In genomic region chr4:70718811-70719604, GRCh38 we compare ENCODE assay signal across 26 cellular contexts. TPM values are rescaled to one million over a fixed set of nuclear protein-coding genes. Genes with fewer than 3 reads are reported as not detected.
DNase-seq lines count a peak whose midpoint lies in the region; ATAC-seq, FAIRE-seq and TF ChIP-seq lines count a peak whose summit lies in the region.
"Had no signal": no experiment of that assay in that cellular context is flagged by ENCODE, and none has a peak within 500 bp of the region (broad histone marks: within the 10 kb centered on the region; RNA-seq: fewer than 3 reads in every experiment).

No MANE protein-coding gene starts in this region.

- POLR2A ChIA-PET in RWPE1 (lab: Yijun Ruan, JAX; ENCODE audit: low non-redundant PET): no interaction called here

- no peaks in the 10 kb centered on the region for H3K36me3 Mint-ChIP-seq in endothelial cell (ENCODE audit: low read depth, unreplicated experiment)
- H3K36me3 Mint-ChIP-seq: CD8-positive, alpha-beta memory T cell; WTC11 had no signal

- no peaks in the 10 kb centered on the region for H3K36me3 ChIP-seq in left lung
- no peaks in the 10 kb centered on the region for H3K36me3 ChIP-seq in thyroid gland
- H3K36me3 ChIP-seq in ascending aorta: no peaks in the 10 kb centered on the region
- H3K36me3 ChIP-seq: adrenal gland, BE2C, neural progenitor cell, sigmoid colon, thoracic aorta had no signal

- H3K27me3 Mint-ChIP-seq in endothelial cell (ENCODE audit: unreplicated experiment): no peaks in the 10 kb centered on the region
- H3K27me3 Mint-ChIP-seq: activated CD4-positive, alpha-beta T cell treated with anti-CD3 and anti-CD28 coated beads, Interleukin-2, amount 10 ng/mL, durations not matched to agents 7 days and 5 days; CD8-positive, alpha-beta memory T cell had no signal

- H3K4me1 ChIP-seq in left lung: peaks cover 0 to 23% of the 10 kb centered on the region in 2 donors
- peaks cover 25 to 49% of the 10 kb centered on the region in 2 donors for H3K4me1 ChIP-seq in thyroid gland
- H3K4me1 ChIP-seq in ascending aorta: peaks cover 3% of the 10 kb centered on the region in 2 donors
- H3K4me1 ChIP-seq: BE2C had no signal

- ATAC-seq in left lung: peak; percentile 68
- ATAC-seq: activated T-cell treated with anti-CD3 and anti-CD28 coated beads, Interleukin-2, amount 50 U/mL, for 4 hours; stimulated activated naive CD8-positive, alpha-beta T cell treated with anti-CD3 and anti-CD28 coated beads, Interleukin-15, Interleukin-2, amounts not matched to agents 100 U/mL and 50 U/mL, for 24 hours; WTC11 had no signal

- peak overlapping the region; percentile 10 for H3K27ac Mint-ChIP-seq in endothelial cell (ENCODE audit: unreplicated experiment)
- H3K27ac Mint-ChIP-seq: activated CD4-positive, alpha-beta T cell treated with anti-CD3 and anti-CD28 coated beads, Interleukin-2, amount 10 ng/mL, durations not matched to agents 7 days and 5 days; activated naive CD4-positive, alpha-beta T cell treated with anti-CD3 and anti-CD28 coated beads for 36 hours; neural progenitor cell; WTC11 had no signal

- H3K4me3 ChIP-seq in left lung (no peak overlapping the region), thyroid gland (replicated peaks in 1 of 3) (no peak overlapping the region), ascending aorta (no peak overlapping the region)
- H3K4me3 ChIP-seq: adrenal gland, neural progenitor cell, sigmoid colon, thoracic aorta had no signal

- H3K27ac ChIP-seq in RWPE1: no peak overlapping the region
- H3K27ac ChIP-seq in left lung: no peak overlapping the region
- peak overlapping the region; percentile 63 to 78 (median 73) for H3K27ac ChIP-seq in thyroid gland
- no peak overlapping the region for H3K27ac ChIP-seq in ascending aorta
- H3K27ac ChIP-seq: neural progenitor cell, sigmoid colon, thoracic aorta had no signal

- DNase-seq in RWPE1 (ENCODE audit: low spot score) (peak; percentile 4), endothelial cell (ENCODE audit: low spot score) (no peak), left lung (no peak), thyroid gland (peak; percentile 67 to 76), ascending aorta (ENCODE audit: low spot score in 2 of 2) (no peak), GM12892 (ENCODE audit: insufficient read length) (no peak)
- DNase-seq in stimulated activated CD4-positive, alpha-beta T cell treated with anti-CD3 and anti-CD28 coated beads, Interleukin-4, amount 100 ng/mL, for 1 hour: no peak
- DNase-seq: activated CD4-positive, alpha-beta T cell treated with anti-CD3 and anti-CD28 coated beads, Interleukin-2, amount 10 ng/mL, durations not matched to agents 7 days and 5 days; activated naive CD4-positive, alpha-beta T cell treated with anti-CD3 and anti-CD28 coated beads for 36 hours; activated T-cell treated with anti-CD3 and anti-CD28 coated beads, Interleukin-2, amount 50 U/mL, for 4 hours; adrenal gland; BE2C; CD8-positive, alpha-beta memory T cell; glutamatergic neuron; islet precursor cell; NCI-H1092 treated with DMSO at 0.1 percent for 48 hours; NCI-H187; NK-92 treated with Interleukin-12 subunit alpha and Interleukin-12 subunit beta, amount 100 ng/mL, for 24 hours; SHP77; sigmoid colon; stimulated activated naive CD8-positive, alpha-beta T cell treated with anti-CD3 and anti-CD28 coated beads, Interleukin-15, Interleukin-2, amounts not matched to agents 100 U/mL and 50 U/mL, for 24 hours; T-helper 9 cell had no signal

- no peaks in the 10 kb centered on the region for H3K9me3 ChIP-seq in left lung
- no peaks in the 10 kb centered on the region for H3K9me3 ChIP-seq in thyroid gland
- H3K9me3 ChIP-seq in ascending aorta: no peaks in the 10 kb centered on the region
- H3K9me3 ChIP-seq: adrenal gland, BE2C, sigmoid colon, thoracic aorta had no signal

- H3K4me1 Mint-ChIP-seq in endothelial cell (ENCODE audit: unreplicated experiment): peaks cover 13% of the 10 kb centered on the region

- no peak for TF ChIP-seq CTCF in RWPE1 (conservative IDR thresholded peaks at IDR 0.05; ENCODE audit: low read depth)
- no peak for TF ChIP-seq CTCF in endothelial cell (IDR thresholded peaks at IDR 0.05; ENCODE audit: unreplicated experiment)
- TF ChIP-seq CTCF in left lung (IDR thresholded peaks at IDR 0.05): no peak
- no peak for TF ChIP-seq CTCF in thyroid gland (IDR thresholded peaks at IDR 0.05)
- no peak for TF ChIP-seq CTCF in ascending aorta (IDR thresholded peaks at IDR 0.05)

- intact Hi-C loops in left lung (cut with DNase I) (no loop called here), thyroid gland (cut with DNase I) (no loop called here), ascending aorta (cut with DNase I) (no loop called here)

- WGBS in thyroid gland, 2 donors: 47 to 62% methylated on average over 13 of the region's 13 CpGs

- no peak overlapping the region for H3K4me3 Mint-ChIP-seq in endothelial cell (ENCODE audit: unreplicated experiment)
- H3K4me3 Mint-ChIP-seq: activated CD4-positive, alpha-beta T cell treated with anti-CD3 and anti-CD28 coated beads, Interleukin-2, amount 10 ng/mL, durations not matched to agents 7 days and 5 days; activated naive CD4-positive, alpha-beta T cell treated with anti-CD3 and anti-CD28 coated beads for 36 hours; activated T-cell treated with anti-CD3 and anti-CD28 coated beads, Interleukin-2, amount 50 U/mL, for 4 hours; CD8-positive, alpha-beta memory T cell; neural progenitor cell; WTC11 had no signal

- no peaks in the 10 kb centered on the region for H3K27me3 ChIP-seq in left lung
- no peaks in the 10 kb centered on the region for H3K27me3 ChIP-seq in thyroid gland
- no peaks in the 10 kb centered on the region for H3K27me3 ChIP-seq in ascending aorta
- H3K27me3 ChIP-seq: adrenal gland, BE2C, neural progenitor cell, sigmoid colon had no signal

- no peaks in the 10 kb centered on the region for H3K9me3 Mint-ChIP-seq in endothelial cell (ENCODE audit: unreplicated experiment)
- H3K9me3 Mint-ChIP-seq: activated CD4-positive, alpha-beta T cell treated with anti-CD3 and anti-CD28 coated beads, Interleukin-2, amount 10 ng/mL, durations not matched to agents 7 days and 5 days; activated naive CD4-positive, alpha-beta T cell treated with anti-CD3 and anti-CD28 coated beads for 36 hours; activated T-cell treated with anti-CD3 and anti-CD28 coated beads, Interleukin-2, amount 50 U/mL, for 4 hours; CD8-positive, alpha-beta memory T cell; WTC11 had no signal

- TF ChIP-seq POLR2A in thyroid gland (IDR thresholded peaks at IDR 0.05): no peak
- TF ChIP-seq POLR2A in GM12892 (IDR thresholded peaks at IDR 0.05; ENCODE audit: low read depth, low read length): no peak

- FAIRE-seq in GM12892 (lab: Jason Lieb, UNC): no peak

- CTCF ChIA-PET in RWPE1 (lab: Yijun Ruan, JAX): no interaction called here

RNA-seq across cellular contexts. Expression of gene RUFY3, which starts 2.8 kb away (rescaled TPM):
- total RNA-seq in endothelial cell (ENCODE audit: unreplicated experiment): 72.6 TPM
- 10 to 100 TPM; 59.9 to 65.5 TPM for total RNA-seq in left lung
- 100 to 1,000 TPM; 148 to 242 (median 155) TPM for total RNA-seq in thyroid gland
- 11.7 TPM for total RNA-seq in ascending aorta
- polyA plus RNA-seq in GM12892 (2012; ENCODE audit: missing spikeins): 8.2 TPM

RNA-seq across cellular contexts. Expression of gene UTP3, which starts 30.7 kb away (rescaled TPM):
- total RNA-seq in endothelial cell (ENCODE audit: unreplicated experiment): 28.6 TPM
- total RNA-seq in left lung: 10 to 100 TPM; 21.5 to 28.0 TPM
- 10 to 100 TPM; 12.4 to 17.7 (median 15.5) TPM for total RNA-seq in thyroid gland
- 3.2 TPM for total RNA-seq in ascending aorta
- polyA plus RNA-seq in GM12892 (2012; ENCODE audit: missing spikeins): 26.0 TPM

RNA-seq across cellular contexts. Expression of gene JCHAIN, which starts 52.7 kb away (rescaled TPM):
- total RNA-seq in endothelial cell (ENCODE audit: unreplicated experiment): not detected
- total RNA-seq in left lung: 100 to 1,000 TPM in 1 of 2 donors, 10 to 100 TPM in 1; 92.6 to 184 TPM
- 100 to 1,000 TPM in 1 of 4 donors, 1 to 10 TPM in 1, under 1 TPM in 1, not detected in 1; 0.67 to 154 (median 3.7) TPM for total RNA-seq in thyroid gland
- total RNA-seq in ascending aorta: 4.0 TPM
- polyA plus RNA-seq in GM12892 (2012; ENCODE audit: missing spikeins): 270 TPM
- total RNA-seq: activated naive CD4-positive, alpha-beta T cell treated with anti-CD3 and anti-CD28 coated beads for 36 hours; CD8-positive, alpha-beta memory T cell; lung microvascular endothelial cell had no signal
- polyA plus RNA-seq: CD8-positive, alpha-beta memory T cell had no signal

Comparison
In these comparisons a context has a peak if more than half of its experiments do, and no peak if none do; other contexts are left out.
1. DNase-seq: peak in RWPE1 (single experiment) and thyroid gland (2 of 2); none in endothelial cell (single experiment), left lung (0 of 2), ascending aorta (0 of 2), GM12892 (single experiment) and stimulated activated CD4-positive, alpha-beta T cell treated with anti-CD3 and anti-CD28 coated beads, Interleukin-4, amount 100 ng/mL, for 1 hour (single experiment).
2. H3K27ac ChIP-seq: peak in thyroid gland (3 of 3); none in RWPE1 (single experiment), left lung (0 of 2) and ascending aorta (0 of 2).